In the genomic region with DNA sequence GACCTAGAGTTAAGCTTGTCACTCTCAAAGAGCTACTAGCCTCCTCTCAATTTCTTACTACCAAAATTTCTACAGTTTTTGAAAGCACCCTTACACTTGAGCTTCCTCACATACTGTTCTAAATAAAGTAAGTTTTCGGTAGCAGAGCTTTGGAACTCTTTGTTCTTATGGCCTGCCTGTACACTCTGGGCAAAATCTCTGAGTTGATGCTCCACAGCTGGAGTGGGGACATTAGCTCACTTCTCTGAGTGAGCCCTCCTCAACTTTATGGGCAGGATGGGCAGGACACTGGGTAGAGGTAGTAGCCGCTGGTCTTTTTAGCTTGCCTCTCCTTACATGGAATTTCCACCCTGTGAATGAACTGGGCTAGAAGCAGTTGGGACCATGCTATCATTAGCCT, we compare ENCODE assay signal across 7 cellular contexts.
"Had no signal": no experiment of that assay in that cellular context is flagged by ENCODE, and none has a peak within 500 bp of the region (broad histone marks: within the 10 kb centered on the region; RNA-seq: fewer than 3 reads in every experiment).

No MANE protein-coding gene starts in this region.

- H3K4me3 ChIP-seq: GM23248 had no signal

- ATAC-seq: HepG2 had no signal

- H3K27ac ChIP-seq: GM23248, HL-60 had no signal

- DNase-seq: GM23248, GOT3, H9, HCEC 1CT, KBM-7 had no signal
